1 cellular context compared by ENCODE assay signal in the genomic region with DNA sequence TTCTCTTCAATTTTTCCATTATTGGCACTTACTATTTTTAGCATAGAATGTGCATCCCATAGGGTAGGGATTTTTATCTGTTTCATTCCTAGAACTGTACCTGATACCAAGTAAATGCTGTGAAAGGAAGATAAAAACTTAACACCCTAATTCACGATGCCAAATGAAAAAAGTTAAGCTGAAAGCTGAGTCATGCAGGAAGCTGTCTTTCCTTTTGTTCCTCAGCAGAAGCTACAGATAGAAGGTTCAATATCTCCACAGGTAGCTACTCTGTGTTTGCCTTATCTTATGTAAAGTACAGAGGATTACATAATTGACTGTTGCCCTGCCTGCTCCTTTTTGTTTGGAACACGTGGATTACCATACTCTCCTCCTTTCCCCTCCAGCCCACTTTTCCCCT.
TF ChIP-seq lines count a peak whose summit lies in the region.

No MANE protein-coding gene starts in this region.

TF ChIP-seq in K562, 482 proteins besides CTCF, POLR2A, EP300 and RAD21 (continued from another document and continues in another):
- TF ChIP-seq, protein P1, sequence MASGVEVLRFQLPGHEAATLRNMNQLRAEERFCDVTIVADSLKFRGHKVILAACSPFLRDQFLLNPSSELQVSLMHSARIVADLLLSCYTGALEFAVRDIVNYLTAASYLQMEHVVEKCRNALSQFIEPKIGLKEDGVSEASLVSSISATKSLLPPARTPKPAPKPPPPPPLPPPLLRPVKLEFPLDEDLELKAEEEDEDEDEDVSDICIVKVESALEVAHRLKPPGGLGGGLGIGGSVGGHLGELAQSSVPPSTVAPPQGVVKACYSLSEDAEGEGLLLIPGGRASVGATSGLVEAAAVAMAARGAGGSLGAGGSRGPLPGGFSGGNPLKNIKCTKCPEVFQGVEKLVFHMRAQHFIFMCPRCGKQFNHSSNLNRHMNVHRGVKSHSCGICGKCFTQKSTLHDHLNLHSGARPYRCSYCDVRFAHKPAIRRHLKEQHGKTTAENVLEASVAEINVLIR (CRISPR knock-in tag; IDR thresholded peaks at IDR 0.05): no peak
- no peak; the same call in 1 of the 2 replicates for TF ChIP-seq EHMT2 (IDR thresholded peaks at IDR 0.05)
- TF ChIP-seq EZH2 (IDR thresholded peaks at IDR 0.05; ENCODE audit: borderline replicate concordance, low read depth, low read length): no peak
- TF ChIP-seq MCM7 (IDR thresholded peaks at IDR 0.05): no peak
- TF ChIP-seq KAT8 (IDR thresholded peaks at IDR 0.05; ENCODE audit: low read depth): no peak
- no peak for TF ChIP-seq DACH1 (IDR thresholded peaks at IDR 0.05; ENCODE audit: partially characterized antibody)
- TF ChIP-seq SAFB2 (IDR thresholded peaks at IDR 0.05; ENCODE audit: borderline replicate concordance, low read depth, low read length, severe bottlenecking): no peak
- TF ChIP-seq ELK3 (CRISPR knock-in tag; IDR thresholded peaks at IDR 0.05): no peak
- TF ChIP-seq, protein P2, sequence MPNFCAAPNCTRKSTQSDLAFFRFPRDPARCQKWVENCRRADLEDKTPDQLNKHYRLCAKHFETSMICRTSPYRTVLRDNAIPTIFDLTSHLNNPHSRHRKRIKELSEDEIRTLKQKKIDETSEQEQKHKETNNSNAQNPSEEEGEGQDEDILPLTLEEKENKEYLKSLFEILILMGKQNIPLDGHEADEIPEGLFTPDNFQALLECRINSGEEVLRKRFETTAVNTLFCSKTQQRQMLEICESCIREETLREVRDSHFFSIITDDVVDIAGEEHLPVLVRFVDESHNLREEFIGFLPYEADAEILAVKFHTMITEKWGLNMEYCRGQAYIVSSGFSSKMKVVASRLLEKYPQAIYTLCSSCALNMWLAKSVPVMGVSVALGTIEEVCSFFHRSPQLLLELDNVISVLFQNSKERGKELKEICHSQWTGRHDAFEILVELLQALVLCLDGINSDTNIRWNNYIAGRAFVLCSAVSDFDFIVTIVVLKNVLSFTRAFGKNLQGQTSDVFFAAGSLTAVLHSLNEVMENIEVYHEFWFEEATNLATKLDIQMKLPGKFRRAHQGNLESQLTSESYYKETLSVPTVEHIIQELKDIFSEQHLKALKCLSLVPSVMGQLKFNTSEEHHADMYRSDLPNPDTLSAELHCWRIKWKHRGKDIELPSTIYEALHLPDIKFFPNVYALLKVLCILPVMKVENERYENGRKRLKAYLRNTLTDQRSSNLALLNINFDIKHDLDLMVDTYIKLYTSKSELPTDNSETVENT (CRISPR knock-in tag; IDR thresholded peaks at IDR 0.05): no peak
- no peak for TF ChIP-seq ZBTB34 (CRISPR knock-in tag; IDR thresholded peaks at IDR 0.05)
- TF ChIP-seq CEBPG (CRISPR knock-in tag; IDR thresholded peaks at IDR 0.05): no peak
- no peak for TF ChIP-seq CEBPG (tag; conservative IDR thresholded peaks at IDR 0.05 in 1 of 2, IDR thresholded peaks at IDR 0.05 in 1 of 2)
- no peak for TF ChIP-seq SRSF1 (IDR thresholded peaks at IDR 0.05; ENCODE audit: low read depth, low read length)
- TF ChIP-seq, protein P3, sequence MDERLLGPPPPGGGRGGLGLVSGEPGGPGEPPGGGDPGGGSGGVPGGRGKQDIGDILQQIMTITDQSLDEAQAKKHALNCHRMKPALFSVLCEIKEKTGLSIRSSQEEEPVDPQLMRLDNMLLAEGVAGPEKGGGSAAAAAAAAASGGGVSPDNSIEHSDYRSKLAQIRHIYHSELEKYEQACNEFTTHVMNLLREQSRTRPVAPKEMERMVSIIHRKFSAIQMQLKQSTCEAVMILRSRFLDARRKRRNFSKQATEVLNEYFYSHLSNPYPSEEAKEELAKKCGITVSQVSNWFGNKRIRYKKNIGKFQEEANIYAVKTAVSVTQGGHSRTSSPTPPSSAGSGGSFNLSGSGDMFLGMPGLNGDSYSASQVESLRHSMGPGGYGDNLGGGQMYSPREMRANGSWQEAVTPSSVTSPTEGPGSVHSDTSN (CRISPR knock-in tag; IDR thresholded peaks at IDR 0.05; ENCODE audit: low read depth): no peak
- TF ChIP-seq, protein P3 (tag; conservative IDR thresholded peaks at IDR 0.05; ENCODE audit: low read depth): no peak
- no peak for TF ChIP-seq KLF10 (CRISPR knock-in tag; IDR thresholded peaks at IDR 0.05)
- TF ChIP-seq NBN (IDR thresholded peaks at IDR 0.05; ENCODE audit: low read depth): no peak; the same call in 1 of the 2 replicates
- TF ChIP-seq, protein P4, sequence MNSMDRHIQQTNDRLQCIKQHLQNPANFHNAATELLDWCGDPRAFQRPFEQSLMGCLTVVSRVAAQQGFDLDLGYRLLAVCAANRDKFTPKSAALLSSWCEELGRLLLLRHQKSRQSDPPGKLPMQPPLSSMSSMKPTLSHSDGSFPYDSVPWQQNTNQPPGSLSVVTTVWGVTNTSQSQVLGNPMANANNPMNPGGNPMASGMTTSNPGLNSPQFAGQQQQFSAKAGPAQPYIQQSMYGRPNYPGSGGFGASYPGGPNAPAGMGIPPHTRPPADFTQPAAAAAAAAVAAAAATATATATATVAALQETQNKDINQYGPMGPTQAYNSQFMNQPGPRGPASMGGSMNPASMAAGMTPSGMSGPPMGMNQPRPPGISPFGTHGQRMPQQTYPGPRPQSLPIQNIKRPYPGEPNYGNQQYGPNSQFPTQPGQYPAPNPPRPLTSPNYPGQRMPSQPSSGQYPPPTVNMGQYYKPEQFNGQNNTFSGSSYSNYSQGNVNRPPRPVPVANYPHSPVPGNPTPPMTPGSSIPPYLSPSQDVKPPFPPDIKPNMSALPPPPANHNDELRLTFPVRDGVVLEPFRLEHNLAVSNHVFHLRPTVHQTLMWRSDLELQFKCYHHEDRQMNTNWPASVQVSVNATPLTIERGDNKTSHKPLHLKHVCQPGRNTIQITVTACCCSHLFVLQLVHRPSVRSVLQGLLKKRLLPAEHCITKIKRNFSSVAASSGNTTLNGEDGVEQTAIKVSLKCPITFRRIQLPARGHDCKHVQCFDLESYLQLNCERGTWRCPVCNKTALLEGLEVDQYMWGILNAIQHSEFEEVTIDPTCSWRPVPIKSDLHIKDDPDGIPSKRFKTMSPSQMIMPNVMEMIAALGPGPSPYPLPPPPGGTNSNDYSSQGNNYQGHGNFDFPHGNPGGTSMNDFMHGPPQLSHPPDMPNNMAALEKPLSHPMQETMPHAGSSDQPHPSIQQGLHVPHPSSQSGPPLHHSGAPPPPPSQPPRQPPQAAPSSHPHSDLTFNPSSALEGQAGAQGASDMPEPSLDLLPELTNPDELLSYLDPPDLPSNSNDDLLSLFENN (IDR thresholded peaks at IDR 0.05; ENCODE audit: low read depth in 2 of 2, low read length in 2 of 2): no peak
- TF ChIP-seq PRMT5 (CRISPR knock-in tag; IDR thresholded peaks at IDR 0.05): no peak
- TF ChIP-seq PYGO2 (tag; IDR thresholded peaks at IDR 0.05): no peak
- TF ChIP-seq SRSF7 (optimal IDR thresholded peaks at IDR 0.05; ENCODE audit: low read depth, low read length): no peak
- TF ChIP-seq RBBP5 (IDR thresholded peaks at IDR 0.05; ENCODE audit: borderline replicate concordance, insufficient read depth, low read length, poor library complexity, severe bottlenecking): no peak
- TF ChIP-seq SMAD2 (IDR thresholded peaks at IDR 0.05; ENCODE audit: low read depth, low read length): no peak
- no peak for TF ChIP-seq TAF15 (IDR thresholded peaks at IDR 0.05; ENCODE audit: low read depth, low read length)
- TF ChIP-seq MAZ (CRISPR knock-in tag; conservative IDR thresholded peaks at IDR 0.05 in 1 of 2, IDR thresholded peaks at IDR 0.05 in 1 of 2): no peak
- TF ChIP-seq CHD1 (IDR thresholded peaks at IDR 0.05; ENCODE audit: low read length): no peak
- TF ChIP-seq, protein P5, sequence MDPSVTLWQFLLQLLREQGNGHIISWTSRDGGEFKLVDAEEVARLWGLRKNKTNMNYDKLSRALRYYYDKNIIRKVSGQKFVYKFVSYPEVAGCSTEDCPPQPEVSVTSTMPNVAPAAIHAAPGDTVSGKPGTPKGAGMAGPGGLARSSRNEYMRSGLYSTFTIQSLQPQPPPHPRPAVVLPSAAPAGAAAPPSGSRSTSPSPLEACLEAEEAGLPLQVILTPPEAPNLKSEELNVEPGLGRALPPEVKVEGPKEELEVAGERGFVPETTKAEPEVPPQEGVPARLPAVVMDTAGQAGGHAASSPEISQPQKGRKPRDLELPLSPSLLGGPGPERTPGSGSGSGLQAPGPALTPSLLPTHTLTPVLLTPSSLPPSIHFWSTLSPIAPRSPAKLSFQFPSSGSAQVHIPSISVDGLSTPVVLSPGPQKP (CRISPR knock-in tag; IDR thresholded peaks at IDR 0.05): no peak
- TF ChIP-seq ZNF12 (CRISPR knock-in tag; IDR thresholded peaks at IDR 0.05): no peak
- TF ChIP-seq YY1 (IDR thresholded peaks at IDR 0.05; ENCODE audit: borderline replicate concordance in 1 of 3, control insufficient read depth in 1 of 3, extremely low read depth in 1 of 3, insufficient read depth in 3 of 3, insufficient read length in 1 of 3, insufficient replicate concordance in 2 of 3, low read depth in 1 of 3, low read length in 2 of 3): no peak
- no peak for TF ChIP-seq E2F3 (CRISPR knock-in tag; IDR thresholded peaks at IDR 0.05)
- TF ChIP-seq ESRRA (IDR thresholded peaks at IDR 0.05; ENCODE audit: borderline replicate concordance, low read depth): peak; percentile 14; the same call in 1 of the 2 replicates
- TF ChIP-seq ZSCAN29 (IDR thresholded peaks at IDR 0.05): no peak
- TF ChIP-seq MECOM (CRISPR knock-in tag; IDR thresholded peaks at IDR 0.05): peak; percentile 93
- TF ChIP-seq NFYB (IDR thresholded peaks at IDR 0.05; ENCODE audit: extremely low read depth, insufficient read length): no peak
- TF ChIP-seq ELF1 (tag; IDR thresholded peaks at IDR 0.05): 0 out of 2 replicates have a peak, but pooled peaks have one; percentile 34
- no peak for TF ChIP-seq CAMTA2 (CRISPR knock-in tag; conservative IDR thresholded peaks at IDR 0.05)
- peak; percentile 74; the same call in 1 of the 2 replicates for TF ChIP-seq NCOA1 (IDR thresholded peaks at IDR 0.05; ENCODE audit: low read depth)
- TF ChIP-seq MTA2 (IDR thresholded peaks at IDR 0.05; ENCODE audit: low read depth): no peak; the same call in 1 of the 2 replicates
- no peak for TF ChIP-seq STAT5B (CRISPR knock-in tag; IDR thresholded peaks at IDR 0.05)
- TF ChIP-seq TAF1 (IDR thresholded peaks at IDR 0.05; ENCODE audit: control insufficient read depth, extremely low read depth, insufficient read depth, low read length, severe bottlenecking): no peak
- TF ChIP-seq ZNF696 (CRISPR knock-in tag; conservative IDR thresholded peaks at IDR 0.05): no peak
- TF ChIP-seq, protein P6, sequence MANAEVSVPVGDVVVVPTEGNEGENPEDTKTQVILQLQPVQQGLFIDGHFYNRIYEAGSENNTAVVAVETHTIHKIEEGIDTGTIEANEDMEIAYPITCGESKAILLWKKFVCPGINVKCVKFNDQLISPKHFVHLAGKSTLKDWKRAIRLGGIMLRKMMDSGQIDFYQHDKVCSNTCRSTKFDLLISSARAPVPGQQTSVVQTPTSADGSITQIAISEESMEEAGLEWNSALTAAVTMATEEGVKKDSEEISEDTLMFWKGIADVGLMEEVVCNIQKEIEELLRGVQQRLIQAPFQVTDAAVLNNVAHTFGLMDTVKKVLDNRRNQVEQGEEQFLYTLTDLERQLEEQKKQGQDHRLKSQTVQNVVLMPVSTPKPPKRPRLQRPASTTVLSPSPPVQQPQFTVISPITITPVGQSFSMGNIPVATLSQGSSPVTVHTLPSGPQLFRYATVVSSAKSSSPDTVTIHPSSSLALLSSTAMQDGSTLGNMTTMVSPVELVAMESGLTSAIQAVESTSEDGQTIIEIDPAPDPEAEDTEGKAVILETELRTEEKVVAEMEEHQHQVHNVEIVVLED (CRISPR knock-in tag; IDR thresholded peaks at IDR 0.05): no peak
- TF ChIP-seq LCOR (CRISPR knock-in tag; IDR thresholded peaks at IDR 0.05): peak; percentile 55; the same call in 1 of the 2 replicates
- no peak for TF ChIP-seq TRIM25 (IDR thresholded peaks at IDR 0.05; ENCODE audit: borderline replicate concordance)
- peak; percentile 62 for TF ChIP-seq MEIS2 (IDR thresholded peaks at IDR 0.05; ENCODE audit: partially characterized antibody)
- no peak for TF ChIP-seq BCL6 (CRISPR knock-in tag; IDR thresholded peaks at IDR 0.05)
- no peak for TF ChIP-seq ZNF668 (CRISPR knock-in tag; IDR thresholded peaks at IDR 0.05)
- no peak for TF ChIP-seq DIDO1 (tag; IDR thresholded peaks at IDR 0.05; ENCODE audit: low read depth)
- no peak for TF ChIP-seq PTRF (tag; IDR thresholded peaks at IDR 0.05)
- TF ChIP-seq POLR3A (IDR thresholded peaks at IDR 0.05; ENCODE audit: borderline replicate concordance, extremely low read depth, insufficient read depth, insufficient read length): no peak
- no peak for TF ChIP-seq HDAC8 (tag; IDR thresholded peaks at IDR 0.05)
